ENCODE assay signal across 15 cellular contexts in the genomic region with DNA sequence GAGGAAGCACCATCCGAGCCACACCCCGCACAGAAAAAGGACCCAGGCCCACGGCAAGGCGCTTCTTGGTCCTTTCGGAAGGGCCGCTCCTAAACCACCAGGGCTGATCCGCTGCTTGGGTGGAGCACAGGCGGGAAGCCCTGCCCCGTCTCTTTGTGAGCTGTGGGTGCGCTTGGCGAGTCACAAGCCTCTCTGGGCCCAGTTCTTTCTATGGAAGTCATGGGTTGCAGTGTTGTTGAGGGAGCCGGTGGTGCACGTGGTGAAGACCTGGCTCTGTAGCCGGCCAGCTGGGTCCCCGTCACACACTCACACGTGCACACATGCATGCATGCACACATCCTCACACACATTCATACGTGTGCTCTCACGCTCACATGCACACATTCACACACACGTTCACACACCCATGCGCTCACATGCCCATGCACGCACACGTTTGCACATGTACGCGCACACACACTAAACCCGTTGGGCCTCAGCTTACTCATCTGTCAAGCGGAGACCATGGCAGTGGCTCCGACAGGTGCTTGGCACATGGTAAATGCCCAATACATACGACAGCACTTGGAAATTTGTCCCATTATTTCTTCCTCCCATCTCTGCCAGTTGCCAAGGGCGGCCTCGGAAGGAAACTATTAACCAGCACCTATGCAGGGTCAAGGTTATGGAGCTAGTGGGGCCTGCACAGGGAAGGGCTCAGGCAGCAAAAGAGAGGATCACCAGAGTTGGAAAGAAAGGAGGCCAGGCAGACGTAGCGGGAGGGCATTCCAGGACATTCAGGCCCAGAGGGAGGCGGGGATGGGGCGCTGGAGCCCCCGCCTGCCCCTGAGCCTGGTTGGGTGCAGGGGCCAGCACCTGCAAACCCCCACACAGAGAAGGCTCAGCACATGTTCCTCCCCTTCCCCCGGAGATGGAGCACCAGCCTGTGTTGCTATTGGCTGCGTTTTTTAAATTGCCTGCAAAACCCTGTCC.
"Had no signal": no experiment of that assay in that cellular context is flagged by ENCODE, and none has a peak within 500 bp of the region (broad histone marks: within the 10 kb centered on the region; RNA-seq: fewer than 3 reads in every experiment).

No MANE protein-coding gene starts in this region.

- ATAC-seq: left colon; stimulated activated naive CD8-positive, alpha-beta T cell treated with anti-CD3 and anti-CD28 coated beads, Interleukin-15, Interleukin-2, amounts not matched to agents 100 U/mL and 50 U/mL, for 24 hours had no signal

- H3K4me3 Mint-ChIP-seq: activated naive CD8-positive, alpha-beta T cell; neural crest cell had no signal

- DNase-seq: activated CD4-positive, alpha-beta T cell treated with anti-CD3 and anti-CD28 coated beads, Interleukin-2, amount 50 U/mL, for 4 hours; activated gamma-delta T cell; activated T-cell treated with anti-CD3 and anti-CD28 coated beads, Interleukin-2, amount 50 U/mL, for 1 hour; amygdala; esophagus squamous epithelium; foreskin fibroblast; left colon; pancreas; stimulated activated CD4-positive, alpha-beta T cell treated with anti-CD3 and anti-CD28 coated beads, Interleukin-4, amount 100 ng/mL, for 1 hour; stimulated activated CD8-positive, alpha-beta memory T cell treated with anti-CD3 and anti-CD28 coated beads, Interleukin-4, amount 100 ng/mL, for 48 hours; stimulated activated naive CD8-positive, alpha-beta T cell treated with anti-CD3 and anti-CD28 coated beads, Interleukin-15, Interleukin-2, amounts not matched to agents 100 U/mL and 50 U/mL, for 24 hours; upper lobe of left lung had no signal

- H3K4me3 ChIP-seq: esophagus squamous epithelium, pancreas, upper lobe of left lung had no signal

- H3K27ac ChIP-seq: esophagus squamous epithelium, pancreas, upper lobe of left lung had no signal

- H3K4me1 ChIP-seq: upper lobe of left lung had no signal

- FAIRE-seq: endometrium, pancreas had no signal

- H3K9me3 Mint-ChIP-seq: neural crest cell had no signal

- H3K4me1 Mint-ChIP-seq: neural crest cell had no signal

- H3K36me3 Mint-ChIP-seq: activated naive CD8-positive, alpha-beta T cell had no signal

- H3K27ac Mint-ChIP-seq: activated naive CD8-positive, alpha-beta T cell had no signal

- H3K9me3 ChIP-seq: esophagus squamous epithelium, pancreas, upper lobe of left lung had no signal
